Comparison of ENCODE assay signal across 11 cellular contexts in the genomic region with DNA sequence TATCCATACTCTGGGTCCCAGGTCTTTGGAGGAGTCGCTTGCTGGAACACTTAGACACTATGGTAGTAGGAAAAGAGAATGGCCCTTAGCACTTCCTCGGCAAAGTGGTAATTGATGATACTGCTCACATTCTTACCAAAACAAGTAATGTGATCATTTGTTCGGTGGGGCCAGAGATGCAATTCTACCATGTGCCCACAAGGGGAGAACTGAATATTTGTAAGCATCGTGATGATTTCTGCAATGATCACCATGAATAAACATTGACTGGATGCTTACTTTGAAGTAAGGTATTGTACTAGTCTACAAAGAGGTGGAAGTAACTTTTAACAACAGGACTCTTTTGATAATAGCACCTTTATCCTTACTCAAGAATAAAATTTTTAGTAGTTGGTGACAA.
A peak's percentile ranks its signal among the peaks of the same experiment; 100 is the strongest.
DNase-seq lines count a peak whose midpoint lies in the region; ATAC-seq and TF ChIP-seq lines count a peak whose summit lies in the region.
"Had no signal": no experiment of that assay in that cellular context is flagged by ENCODE, and none has a peak within 500 bp of the region (broad histone marks: within the 10 kb centered on the region; RNA-seq: fewer than 3 reads in every experiment).

No MANE protein-coding gene starts in this region.

- H3K9me3 Mint-ChIP-seq in activated CD8-positive, alpha-beta T cell treated with anti-CD3 and anti-CD28 coated beads for 36 hours: no peaks in the 10 kb centered on the region
- H3K9me3 Mint-ChIP-seq in activated CD8-positive, alpha-beta T cell treated with anti-CD3 and anti-CD28 coated beads, Interleukin-2, amount 10 ng/mL, durations not matched to agents 7 days and 5 days (ENCODE audit: insufficient read depth): no peaks in the 10 kb centered on the region
- H3K9me3 Mint-ChIP-seq in endothelial cell (ENCODE audit: unreplicated experiment): no peaks in the 10 kb centered on the region
- H3K9me3 Mint-ChIP-seq: stimulated activated naive B cell treated with anti-CD40 and anti-IgM and Interleukin-4, amounts not matched to agents 10 μg/mL and 1 μg/mL and 100 μg/mL, for 72 hours had no signal

- no peak overlapping the region for H3K27ac Mint-ChIP-seq in activated CD8-positive, alpha-beta T cell treated with anti-CD3 and anti-CD28 coated beads for 36 hours
- H3K27ac Mint-ChIP-seq in activated CD8-positive, alpha-beta T cell treated with anti-CD3 and anti-CD28 coated beads, Interleukin-2, amount 10 ng/mL, durations not matched to agents 7 days and 5 days: no peak overlapping the region
- H3K27ac Mint-ChIP-seq in endothelial cell (ENCODE audit: unreplicated experiment): no peak overlapping the region
- H3K27ac Mint-ChIP-seq: stimulated activated naive B cell treated with anti-CD40 and anti-IgM and Interleukin-4, amounts not matched to agents 10 μg/mL and 1 μg/mL and 100 μg/mL, for 72 hours had no signal

- ATAC-seq in activated CD8-positive, alpha-beta T cell treated with anti-CD3 and anti-CD28 coated beads for 36 hours: no peak
- ATAC-seq in activated CD8-positive, alpha-beta T cell treated with anti-CD3 and anti-CD28 coated beads, Interleukin-2, amount 10 ng/mL, durations not matched to agents 7 days and 5 days: no peak
- ATAC-seq in HG03521 (IDR thresholded peaks at IDR 0.05; ENCODE audit: unreplicated experiment): no peak
- no peak for ATAC-seq in GM18505 (IDR thresholded peaks at IDR 0.05; ENCODE audit: unreplicated experiment)
- ATAC-seq: stimulated activated naive B cell treated with anti-CD40 and anti-IgM and Interleukin-4, amounts not matched to agents 10 μg/mL and 1 μg/mL and 100 μg/mL, for 72 hours had no signal

- no peaks in the 10 kb centered on the region for H3K36me3 ChIP-seq in testis (ENCODE audit: low read depth, missing control alignments)

- H3K4me1 ChIP-seq in testis: no peaks in the 10 kb centered on the region

- H3K27me3 Mint-ChIP-seq in activated CD8-positive, alpha-beta T cell treated with anti-CD3 and anti-CD28 coated beads for 36 hours: peaks cover 11% of the 10 kb centered on the region
- H3K27me3 Mint-ChIP-seq in activated CD8-positive, alpha-beta T cell treated with anti-CD3 and anti-CD28 coated beads, Interleukin-2, amount 10 ng/mL, durations not matched to agents 7 days and 5 days (ENCODE audit: low read depth): peaks cover 19% of the 10 kb centered on the region
- no peaks in the 10 kb centered on the region for H3K27me3 Mint-ChIP-seq in endothelial cell (ENCODE audit: unreplicated experiment)

- peak; percentile 47 for TF ChIP-seq CTCF in activated CD8-positive, alpha-beta T cell treated with anti-CD3 and anti-CD28 coated beads for 36 hours (IDR thresholded peaks at IDR 0.05)
- TF ChIP-seq CTCF in endothelial cell (IDR thresholded peaks at IDR 0.05; ENCODE audit: unreplicated experiment) (peak; percentile 86), testis (IDR thresholded peaks at IDR 0.05) (peak in 2 of 3 experiments; percentile 16 to 55)

- DNase-seq in activated CD8-positive, alpha-beta T cell treated with anti-CD3 and anti-CD28 coated beads for 36 hours: no peak
- no peak for DNase-seq in activated CD8-positive, alpha-beta T cell treated with anti-CD3 and anti-CD28 coated beads, Interleukin-2, amount 10 ng/mL, durations not matched to agents 7 days and 5 days
- DNase-seq in NCI-H69 (lab: John Stamatoyannopoulos, UW): peak; percentile 2
- no peak for DNase-seq in endothelial cell (ENCODE audit: low spot score)
- DNase-seq in testis: no peak
- no peak for DNase-seq in germinal center (ENCODE audit: low spot score)
- DNase-seq: activated naive CD4-positive, alpha-beta T cell treated with Interleukin-2 at 50 U/mL for 16 hours; AML-193; stimulated activated naive B cell treated with anti-CD40 and anti-IgM and Interleukin-4, amounts not matched to agents 10 μg/mL and 1 μg/mL and 100 μg/mL, for 72 hours had no signal

- TF ChIP-seq POLR2A in testis (IDR thresholded peaks at IDR 0.05) (no peak), GM18505 (IDR thresholded peaks at IDR 0.05; ENCODE audit: borderline replicate concordance, extremely low read depth, insufficient read depth, insufficient read length) (no peak)

- H3K9me3 ChIP-seq in testis: no peaks in the 10 kb centered on the region

- H3K36me3 Mint-ChIP-seq in activated CD8-positive, alpha-beta T cell treated with anti-CD3 and anti-CD28 coated beads for 36 hours (ENCODE audit: low read depth): no peaks in the 10 kb centered on the region
- no peaks in the 10 kb centered on the region for H3K36me3 Mint-ChIP-seq in activated CD8-positive, alpha-beta T cell treated with anti-CD3 and anti-CD28 coated beads, Interleukin-2, amount 10 ng/mL, durations not matched to agents 7 days and 5 days (ENCODE audit: low read depth)
- H3K36me3 Mint-ChIP-seq in endothelial cell (ENCODE audit: low read depth, unreplicated experiment): no peaks in the 10 kb centered on the region
- H3K36me3 Mint-ChIP-seq: stimulated activated naive B cell treated with anti-CD40 and anti-IgM and Interleukin-4, amounts not matched to agents 10 μg/mL and 1 μg/mL and 100 μg/mL, for 72 hours had no signal

- POLR2A ChIA-PET in activated CD8-positive, alpha-beta T cell treated with anti-CD3 and anti-CD28 coated beads for 36 hours (lab: Charles Lee): no interaction called here
- POLR2A ChIA-PET in activated CD8-positive, alpha-beta T cell treated with anti-CD3 and anti-CD28 coated beads, Interleukin-2, amount 10 ng/mL, durations not matched to agents 7 days and 5 days (lab: Charles Lee): no interaction called here

- no peak overlapping the region for H3K4me3 Mint-ChIP-seq in activated CD8-positive, alpha-beta T cell treated with anti-CD3 and anti-CD28 coated beads for 36 hours
- no peak overlapping the region for H3K4me3 Mint-ChIP-seq in activated CD8-positive, alpha-beta T cell treated with anti-CD3 and anti-CD28 coated beads, Interleukin-2, amount 10 ng/mL, durations not matched to agents 7 days and 5 days
- H3K4me3 Mint-ChIP-seq in endothelial cell (ENCODE audit: unreplicated experiment): no peak overlapping the region
- H3K4me3 Mint-ChIP-seq: stimulated activated naive B cell treated with anti-CD40 and anti-IgM and Interleukin-4, amounts not matched to agents 10 μg/mL and 1 μg/mL and 100 μg/mL, for 72 hours had no signal

- CTCF ChIA-PET in activated CD8-positive, alpha-beta T cell treated with anti-CD3 and anti-CD28 coated beads for 36 hours (lab: Charles Lee): interaction anchor here (0.8 to 0.9 kb wide), 2 partner anchors 9 to 41 kb away, joined by 3 read pairs; no protein-coding TSS in a partner anchor
- CTCF ChIA-PET in activated CD8-positive, alpha-beta T cell treated with anti-CD3 and anti-CD28 coated beads, Interleukin-2, amount 10 ng/mL, durations not matched to agents 7 days and 5 days (lab: Charles Lee): no interaction called here

- H3K4me3 ChIP-seq in testis: no peak overlapping the region

- H3K4me1 Mint-ChIP-seq in activated CD8-positive, alpha-beta T cell treated with anti-CD3 and anti-CD28 coated beads for 36 hours (ENCODE audit: low read depth): no peaks in the 10 kb centered on the region
- H3K4me1 Mint-ChIP-seq in activated CD8-positive, alpha-beta T cell treated with anti-CD3 and anti-CD28 coated beads, Interleukin-2, amount 10 ng/mL, durations not matched to agents 7 days and 5 days (ENCODE audit: low read depth): no peaks in the 10 kb centered on the region
- no peaks in the 10 kb centered on the region for H3K4me1 Mint-ChIP-seq in endothelial cell (ENCODE audit: unreplicated experiment)

- 56 to 58% methylated on average over 4 of the region's 4 CpGs for WGBS in testis, 2 donors

- intact Hi-C loops in activated CD8-positive, alpha-beta T cell treated with anti-CD3 and anti-CD28 coated beads for 36 hours (cut with micrococcal nuclease): no loop called here
- intact Hi-C loops in testis (cut with DNase I; ENCODE audit: low total_unique reads): no loop called here

- no peaks in the 10 kb centered on the region for H3K27me3 ChIP-seq in testis

- H3K27ac ChIP-seq in testis: no peak overlapping the region

Comparison
In these comparisons a context has a peak if more than half of its experiments do, and no peak if none do; other contexts are left out.
1. CTCF ChIP-seq: peak in every context shown above with its lines; median percentile 86 in endothelial cell; 47 in activated CD8-positive, alpha-beta T cell treated with anti-CD3 and anti-CD28 coated beads for 36 hours; 36 in testis.